In genomic region chr10:65798133-65798532, GRCh38 we compare ENCODE assay signal across 11 cellular contexts.
"Had no signal": no experiment of that assay in that cellular context is flagged by ENCODE, and none has a peak within 500 bp of the region (broad histone marks: within the 10 kb centered on the region; RNA-seq: fewer than 3 reads in every experiment).

No MANE protein-coding gene starts in this region.

- H3K36me3 ChIP-seq: right lobe of liver had no signal

- H3K27me3 ChIP-seq: right lobe of liver had no signal

- H3K27ac ChIP-seq: psoas muscle, right lobe of liver had no signal

- DNase-seq: activated CD4-positive, alpha-beta memory T cell treated with anti-CD3 and anti-CD28 coated beads, Interleukin-2, amount 10 ng/mL, durations not matched to agents 7 days and 5 days; activated CD4-positive, alpha-beta T cell treated with anti-CD3 and anti-CD28 coated beads for 36 hours; activated naive CD4-positive, alpha-beta T cell treated with anti-CD3 and anti-CD28 coated beads, Interleukin-2, amount 10 ng/mL, durations not matched to agents 7 days and 5 days; activated T-cell treated with anti-CD3 and anti-CD28 coated beads, Interleukin-2, amount 50 U/mL, for 24 hours; effector memory CD4-positive, alpha-beta T cell; foreskin fibroblast; hypothalamus; kidney glomerular epithelial cell; psoas muscle; right lobe of liver had no signal

- H3K9me3 ChIP-seq: psoas muscle, right lobe of liver had no signal

- H3K4me3 ChIP-seq: psoas muscle, right lobe of liver, smooth muscle cell had no signal

- H3K4me2 ChIP-seq: smooth muscle cell had no signal

- ATAC-seq: activated CD4-positive, alpha-beta T cell treated with anti-CD3 and anti-CD28 coated beads for 36 hours; psoas muscle; right lobe of liver had no signal

- H3K4me1 ChIP-seq: psoas muscle, right lobe of liver had no signal
